8 cellular contexts compared by ENCODE assay signal in genomic region chr11:130448039-130448415, GRCh38. TPM values are rescaled to one million over a fixed set of nuclear protein-coding genes. Genes with fewer than 3 reads are reported as not detected.
DNase-seq lines count a peak whose midpoint lies in the region; ATAC-seq and TF ChIP-seq lines count a peak whose summit lies in the region.

No MANE protein-coding gene starts in this region.

- H3K4me1 ChIP-seq in cardiac muscle cell (ENCODE audit: low read depth) (peaks cover 13% of the 10 kb centered on the region), mucosa of stomach (ENCODE audit: control insufficient read depth, insufficient read depth, low read length) (peaks cover 21% of the 10 kb centered on the region), urinary bladder (ENCODE audit: insufficient read depth) (no peaks in the 10 kb centered on the region)

- H3K9me3 Mint-ChIP-seq in central memory CD8-positive, alpha-beta T cell: no peaks in the 10 kb centered on the region

- no peaks in the 10 kb centered on the region for H3K36me3 Mint-ChIP-seq in central memory CD8-positive, alpha-beta T cell (ENCODE audit: insufficient read depth)

- H3K4me3 ChIP-seq in cardiac muscle cell (peak overlapping the region; percentile 59), mucosa of stomach (ENCODE audit: low read length) (no peak overlapping the region), urinary bladder (ENCODE audit: low read depth, low read length) (peak overlapping the region; percentile 80)

- no peak for ATAC-seq in Right ventricle myocardium superior (ENCODE audit: poor library complexity)
- ATAC-seq in central memory CD8-positive, alpha-beta T cell (replicated peaks; ENCODE audit: extremely low read depth, poor library complexity, severe bottlenecking): no peak
- ATAC-seq in HG02759 (IDR thresholded peaks at IDR 0.05; ENCODE audit: unreplicated experiment): no peak

- H3K9ac ChIP-seq in mucosa of stomach (ENCODE audit: low read length): peak overlapping the region; percentile 13

- no peak for TF ChIP-seq CTCF in cardiac muscle cell (IDR thresholded peaks at IDR 0.05; ENCODE audit: low read depth, low read length)

- peak overlapping the region; percentile 39 for H3K4me3 Mint-ChIP-seq in central memory CD8-positive, alpha-beta T cell

- WGBS in urinary bladder: 6% methylated on average over 11 of the region's 11 CpGs

- no peak for DNase-seq in cardiac muscle cell (ENCODE audit: low read depth in 1 of 2, low spot score in 1 of 2)
- DNase-seq in Right ventricle myocardium superior: no peak
- DNase-seq in central memory CD8-positive, alpha-beta T cell (ENCODE audit: low spot score in 2 of 2): no peak
- DNase-seq in NCI-H69 (lab: John Stamatoyannopoulos, UW): no peak
- no peak for DNase-seq in occipital lobe (lab: John Stamatoyannopoulos, UW)

- H3K9me3 ChIP-seq in cardiac muscle cell (ENCODE audit: low read depth): no peaks in the 10 kb centered on the region
- H3K9me3 ChIP-seq in mucosa of stomach (ENCODE audit: control insufficient read depth, low read length): no peaks in the 10 kb centered on the region

- H3K4me1 Mint-ChIP-seq in central memory CD8-positive, alpha-beta T cell: peaks cover 5% of the 10 kb centered on the region

- no peak overlapping the region for H3K27ac Mint-ChIP-seq in central memory CD8-positive, alpha-beta T cell (ENCODE audit: low read depth)

- peaks cover 55% of the 10 kb centered on the region for H3K27me3 Mint-ChIP-seq in central memory CD8-positive, alpha-beta T cell

- no peaks in the 10 kb centered on the region for H3K27me3 ChIP-seq in cardiac muscle cell
- H3K27me3 ChIP-seq in mucosa of stomach (ENCODE audit: control insufficient read depth, insufficient read depth, low read length): peaks cover 4% of the 10 kb centered on the region

- no peak overlapping the region for H3K27ac ChIP-seq in cardiac muscle cell
- H3K27ac ChIP-seq in urinary bladder (ENCODE audit: low read depth): no peak overlapping the region

- no peaks in the 10 kb centered on the region for H3K36me3 ChIP-seq in cardiac muscle cell
- no peaks in the 10 kb centered on the region for H3K36me3 ChIP-seq in mucosa of stomach (ENCODE audit: control insufficient read depth, insufficient read depth, low read length)
- no peaks in the 10 kb centered on the region for H3K36me3 ChIP-seq in urinary bladder (ENCODE audit: insufficient read depth)

- intact Hi-C loops in Right ventricle myocardium superior (cut with DNase I): loop anchor here (10.0 kb wide), 1 partner anchor 287 kb away; no protein-coding TSS in a partner anchor

RNA-seq across cellular contexts. Expression of gene ADAMTS15, which starts 0.4 kb away (rescaled TPM):
- total RNA-seq in cardiac muscle cell: 12.9 and 13.0 TPM in 2 replicates
- 2.2 and 2.4 TPM in 2 replicates for polyA plus RNA-seq in cardiac muscle cell
- total RNA-seq in Right ventricle myocardium superior: 43.5 TPM
- 16.4 TPM for total RNA-seq in urinary bladder
- polyA plus RNA-seq in urinary bladder: 29.8 TPM
- total RNA-seq in occipital lobe: 4.7 TPM

RNA-seq across cellular contexts. Expression of gene ADAMTS8, which starts 19.6 kb away (rescaled TPM):
- total RNA-seq in cardiac muscle cell: 3.1 and 6.6 TPM in 2 replicates
- polyA plus RNA-seq in cardiac muscle cell: 3.8 and 4.0 TPM in 2 replicates
- total RNA-seq in Right ventricle myocardium superior: 0.48 TPM
- 8.9 TPM for total RNA-seq in urinary bladder
- 17.9 TPM for polyA plus RNA-seq in urinary bladder
- 2.8 TPM for total RNA-seq in occipital lobe
